14 cellular contexts compared by ENCODE assay signal in genomic region chr4:51907001-51907669, GRCh38.
"Had no signal": no experiment of that assay in that cellular context is flagged by ENCODE, and none has a peak within 500 bp of the region (broad histone marks: within the 10 kb centered on the region; RNA-seq: fewer than 3 reads in every experiment).

No MANE protein-coding gene starts in this region.

- H3K9me3 Mint-ChIP-seq: activated CD4-positive, alpha-beta memory T cell treated with anti-CD3 and anti-CD28 coated beads for 36 hours; activated naive CD8-positive, alpha-beta T cell treated with anti-CD3 and anti-CD28 coated beads, Interleukin-2, amount 50 U/mL, for 24 hours; neural crest cell; stimulated activated effector memory CD8-positive, alpha-beta T cell treated with anti-CD3 and anti-CD28 coated beads, Interleukin-12 subunit alpha, Interleukin-12 subunit beta, amount 100 ng/mL, for 72 hours had no signal

- H3K27me3 ChIP-seq: ascending aorta, tibial nerve had no signal

- H3K4me3 ChIP-seq: ascending aorta, tibial nerve had no signal

- H3K4me1 ChIP-seq: ascending aorta, parathyroid adenoma had no signal

- H3K4me1 Mint-ChIP-seq: neural crest cell had no signal

- DNase-seq: activated CD4-positive, alpha-beta T cell treated with anti-CD3 and anti-CD28 coated beads for 1 hour; activated naive CD4-positive, alpha-beta T cell; activated naive CD8-positive, alpha-beta T cell treated with anti-CD3 and anti-CD28 coated beads, Interleukin-2, amount 50 U/mL, for 24 hours; effector CD4-positive, alpha-beta T cell; hippocampal formation; left cardiac atrium; T-helper 9 cell had no signal

- H3K27me3 Mint-ChIP-seq: activated CD4-positive, alpha-beta memory T cell treated with anti-CD3 and anti-CD28 coated beads for 36 hours; activated naive CD8-positive, alpha-beta T cell treated with anti-CD3 and anti-CD28 coated beads, Interleukin-2, amount 50 U/mL, for 24 hours had no signal

- H3K9me3 ChIP-seq: ascending aorta, tibial nerve had no signal

- ATAC-seq: left cardiac atrium had no signal

- H3K9ac ChIP-seq: parathyroid adenoma had no signal

- H3K4me3 Mint-ChIP-seq: activated CD4-positive, alpha-beta memory T cell treated with anti-CD3 and anti-CD28 coated beads for 36 hours; activated naive CD8-positive, alpha-beta T cell treated with anti-CD3 and anti-CD28 coated beads, Interleukin-2, amount 50 U/mL, for 24 hours; neural crest cell; stimulated activated effector memory CD8-positive, alpha-beta T cell treated with anti-CD3 and anti-CD28 coated beads, Interleukin-12 subunit alpha, Interleukin-12 subunit beta, amount 100 ng/mL, for 72 hours had no signal

- H3K27ac Mint-ChIP-seq: activated CD4-positive, alpha-beta memory T cell treated with anti-CD3 and anti-CD28 coated beads for 36 hours; activated naive CD8-positive, alpha-beta T cell treated with anti-CD3 and anti-CD28 coated beads, Interleukin-2, amount 50 U/mL, for 24 hours had no signal

- H3K27ac ChIP-seq: ascending aorta, epithelial cell of prostate, parathyroid adenoma, tibial nerve had no signal
